Comparison of ENCODE assay signal across 9 cellular contexts in the genomic region with DNA sequence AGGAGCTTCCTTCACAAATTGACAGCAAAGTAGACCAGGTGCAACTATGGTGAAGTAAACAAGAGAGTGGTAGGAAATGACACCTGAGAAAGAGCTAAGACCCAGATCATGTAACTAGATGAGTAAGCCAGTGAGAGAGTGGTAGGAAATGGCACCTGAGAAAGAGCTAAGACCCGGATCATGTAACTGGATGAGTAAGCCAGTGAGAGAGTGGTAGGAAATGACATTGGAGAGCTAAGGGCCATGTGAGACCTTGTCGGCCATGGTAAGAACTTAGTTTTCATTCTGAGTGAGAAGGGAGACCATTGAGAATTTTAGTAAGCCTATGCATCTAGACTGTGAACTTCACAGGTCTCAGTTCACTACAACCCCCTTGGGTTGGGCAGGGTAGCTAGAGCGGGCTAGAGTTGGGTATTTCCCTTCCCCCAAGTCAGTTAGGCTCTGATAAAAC. TPM values are rescaled to one million over a fixed set of nuclear protein-coding genes. Genes with fewer than 3 reads are reported as not detected.
DNase-seq lines count a peak whose midpoint lies in the region; ATAC-seq, FAIRE-seq and TF ChIP-seq lines count a peak whose summit lies in the region.
"Had no signal": no experiment of that assay in that cellular context is flagged by ENCODE, and none has a peak within 500 bp of the region (broad histone marks: within the 10 kb centered on the region; RNA-seq: fewer than 3 reads in every experiment).

No MANE protein-coding gene starts in this region.

- ATAC-seq in CD4-positive, alpha-beta T cell (ENCODE audit: poor library complexity), result peak; percentile 82
- peak; percentile 99 for ATAC-seq in GM19395 (IDR thresholded peaks at IDR 0.05; ENCODE audit: unreplicated experiment)
- ATAC-seq in HG03280 (IDR thresholded peaks at IDR 0.05; ENCODE audit: unreplicated experiment), result peak; percentile 98

- H3K27ac ChIP-seq in CD4-positive, alpha-beta T cell (ENCODE audit: low read depth, low read length), result peak overlapping the region; percentile 82

- H3K9me3 ChIP-seq in CD4-positive, alpha-beta T cell (ENCODE audit: control insufficient read depth, low read length), result no peaks in the 10 kb centered on the region

- no peak for TF ChIP-seq CTCF in CD4-positive, alpha-beta T cell (IDR thresholded peaks at IDR 0.05)

- CTCF ChIA-PET in CD4-positive, alpha-beta T cell (lab: Charles Lee), result interaction anchor here (0.6 to 2.2 kb wide), 10 partner anchors 11 to 137 kb away, joined by 3 to 16 read pairs (median 3); partner anchors contain the start of gene PCNP

- no peak for FAIRE-seq in urothelium cell line (lab: Jason Lieb, UNC)
- FAIRE-seq: colon had no signal

- H3K4me3 Mint-ChIP-seq in CD4-positive, alpha-beta T cell, result peak overlapping the region; percentile 46

- H3K9me3 Mint-ChIP-seq in CD4-positive, alpha-beta T cell, result no peaks in the 10 kb centered on the region

- peak overlapping the region; percentile 97 for H3K27ac Mint-ChIP-seq in CD4-positive, alpha-beta T cell

- peak in 8 of 10 experiments; percentile 15 to 47 (median 32) for DNase-seq in CD4-positive, alpha-beta T cell
- DNase-seq in activated CD4-positive, CD25-positive, alpha-beta regulatory T cell (lab: John Stamatoyannopoulos, UW), result peak in 3 of 4 experiments; percentile 5 to 19 (median 8)
- peak; percentile 16 for DNase-seq in glomerular visceral epithelial cell (ENCODE audit: extremely low spot score)
- DNase-seq in epidermal melanocyte (ENCODE audit: insufficient read length, low spot score), result no peak
- no peak for DNase-seq in urothelium cell line (ENCODE audit: low spot score)
- no peak for DNase-seq in NCI-H526 (lab: John Stamatoyannopoulos, UW)

- peaks cover 58% of the 10 kb centered on the region for H3K4me1 Mint-ChIP-seq in CD4-positive, alpha-beta T cell (ENCODE audit: low read depth)

- peaks cover 9% of the 10 kb centered on the region for H3K36me3 Mint-ChIP-seq in CD4-positive, alpha-beta T cell (ENCODE audit: low read depth)

- H3K27me3 ChIP-seq in CD4-positive, alpha-beta T cell (ENCODE audit: control insufficient read depth, insufficient read depth, low read length), result no peaks in the 10 kb centered on the region

- no peaks in the 10 kb centered on the region for H3K27me3 Mint-ChIP-seq in CD4-positive, alpha-beta T cell

- intact Hi-C loops in CD4-positive, alpha-beta T cell (cut with DNase I, micrococcal nuclease), result loop anchor here in 1 of 2 experiments (1.0 kb wide), 2 partner anchors 43 to 55 kb away; partner anchors contain the start of gene TRMT10C

- POLR2A ChIA-PET in CD4-positive, alpha-beta T cell (lab: Charles Lee), result interaction anchor here (0.7 to 4.5 kb wide), 22 partner anchors 9 to 331 kb away, joined by 3 to 72 read pairs (median 5); partner anchors contain the start of genes CEP97, PCNP, RPL24 and TRMT10C

RNA-seq across cellular contexts. Expression of gene SENP7, which starts 5.4 kb away (rescaled TPM):
- 10 to 100 TPM; 37.5 to 39.3 TPM for total RNA-seq in CD4-positive, alpha-beta T cell

RNA-seq across cellular contexts. Expression of gene TRMT10C, which starts 43.2 kb away (rescaled TPM):
- 10 to 100 TPM; 49.4 to 51.2 TPM for total RNA-seq in CD4-positive, alpha-beta T cell

RNA-seq across cellular contexts. Expression of gene PCNP, which starts 55.5 kb away (rescaled TPM):
- total RNA-seq in CD4-positive, alpha-beta T cell, result 100 to 1,000 TPM; 177 to 181 TPM

Comparison
In these comparisons a context has a peak if more than half of its experiments do, and no peak if none do; other contexts are left out.
1. DNase-seq: peak in CD4-positive, alpha-beta T cell (8 of 10), activated CD4-positive, CD25-positive, alpha-beta regulatory T cell (3 of 4) and glomerular visceral epithelial cell (single experiment); none in epidermal melanocyte (single experiment), urothelium cell line (single experiment) and NCI-H526 (0 of 2).
2. Peak in every context shown above with its lines, with median percentiles within 50 percentile points of each other: ATAC-seq.